25 cellular contexts compared by ENCODE assay signal in genomic region chr1:37631039-37631428, GRCh38. TPM values are rescaled to one million over a fixed set of nuclear protein-coding genes. Genes with fewer than 3 reads are reported as not detected.
"Had no signal": no experiment of that assay in that cellular context is flagged by ENCODE, and none has a peak within 500 bp of the region (broad histone marks: within the 10 kb centered on the region; RNA-seq: fewer than 3 reads in every experiment).

No MANE protein-coding gene starts in this region.

- DNase-seq: activated CD4-positive, alpha-beta memory T cell treated with anti-CD3 and anti-CD28 coated beads for 36 hours; activated CD4-positive, alpha-beta T cell treated with anti-CD3 and anti-CD28 coated beads for 48 hours; activated naive CD4-positive, alpha-beta T cell treated with anti-CD3 and anti-CD28 coated beads for 36 hours; activated naive CD8-positive, alpha-beta T cell treated with anti-CD3 and anti-CD28 coated beads, Interleukin-2, amount 10 ng/mL, durations not matched to agents 7 days and 5 days; activated T-cell treated with anti-CD3 and anti-CD28 coated beads, Interleukin-2, amount 50 U/mL, for 48 hours; amniotic stem cell; cortex of kidney; foreskin fibroblast; heart right ventricle; islet precursor cell; left cardiac atrium; retina; stimulated activated CD4-positive, alpha-beta T cell treated with anti-CD3 and anti-CD28 coated beads, Interleukin-2, amount 100 ng/mL, for 48 hours; stimulated activated CD8-positive, alpha-beta memory T cell treated with anti-CD3 and anti-CD28 coated beads, Interleukin-4, amount 100 ng/mL, for 48 hours; stimulated activated naive CD4-positive, alpha-beta T cell had no signal

- H3K36me3 Mint-ChIP-seq: activated CD4-positive, alpha-beta memory T cell treated with anti-CD3 and anti-CD28 coated beads for 36 hours; activated naive CD8-positive, alpha-beta T cell treated with anti-CD3 and anti-CD28 coated beads, Interleukin-2, amount 10 ng/mL, durations not matched to agents 7 days and 5 days; memory B cell; type B pancreatic cell had no signal

- H3K4me3 ChIP-seq: heart right ventricle, thoracic aorta had no signal

- H3K9me3 Mint-ChIP-seq: activated CD4-positive, alpha-beta memory T cell treated with anti-CD3 and anti-CD28 coated beads for 36 hours; activated naive CD4-positive, alpha-beta T cell treated with anti-CD3 and anti-CD28 coated beads for 36 hours; activated naive CD8-positive, alpha-beta T cell treated with anti-CD3 and anti-CD28 coated beads, Interleukin-2, amount 10 ng/mL, durations not matched to agents 7 days and 5 days; memory B cell; T-helper 1 cell treated with Interleukin-12 subunit alpha and Interleukin-12 subunit beta and Interleukin-4 antibody, amounts not matched to agents 30 μg/mL and 1 μg/mL, for 36 hours; type B pancreatic cell had no signal

- H3K27ac ChIP-seq: heart right ventricle, thoracic aorta had no signal

- H3K9me3 ChIP-seq: heart right ventricle, thoracic aorta had no signal

- ATAC-seq: heart right ventricle had no signal

- H3K27ac Mint-ChIP-seq: activated CD4-positive, alpha-beta memory T cell treated with anti-CD3 and anti-CD28 coated beads for 36 hours; activated naive CD4-positive, alpha-beta T cell treated with anti-CD3 and anti-CD28 coated beads for 36 hours; activated naive CD8-positive, alpha-beta T cell treated with anti-CD3 and anti-CD28 coated beads, Interleukin-2, amount 10 ng/mL, durations not matched to agents 7 days and 5 days; memory B cell; progenitor cell of endocrine pancreas; T-helper 1 cell treated with Interleukin-12 subunit alpha and Interleukin-12 subunit beta and Interleukin-4 antibody, amounts not matched to agents 30 μg/mL and 1 μg/mL, for 36 hours; type B pancreatic cell had no signal

- H3K4me3 Mint-ChIP-seq: activated CD4-positive, alpha-beta memory T cell treated with anti-CD3 and anti-CD28 coated beads for 36 hours; activated naive CD4-positive, alpha-beta T cell treated with anti-CD3 and anti-CD28 coated beads for 36 hours; activated naive CD8-positive, alpha-beta T cell treated with anti-CD3 and anti-CD28 coated beads, Interleukin-2, amount 10 ng/mL, durations not matched to agents 7 days and 5 days; memory B cell; T-helper 1 cell treated with Interleukin-12 subunit alpha and Interleukin-12 subunit beta and Interleukin-4 antibody, amounts not matched to agents 30 μg/mL and 1 μg/mL, for 36 hours; type B pancreatic cell had no signal

- H3K36me3 ChIP-seq: heart right ventricle, thoracic aorta had no signal

RNA-seq across cellular contexts. Expression of gene RSPO1, which starts 3.7 kb away (rescaled TPM):
- total RNA-seq: activated CD4-positive, alpha-beta memory T cell treated with anti-CD3 and anti-CD28 coated beads for 36 hours; activated naive CD4-positive, alpha-beta T cell treated with anti-CD3 and anti-CD28 coated beads for 36 hours; activated naive CD8-positive, alpha-beta T cell treated with anti-CD3 and anti-CD28 coated beads, Interleukin-2, amount 10 ng/mL, durations not matched to agents 7 days and 5 days; bronchial epithelial cell; epithelial cell of proximal tubule; mononuclear cell; myocyte; progenitor cell of endocrine pancreas had no signal
- polyA plus RNA-seq: neural cell had no signal
